In genomic region chr1:9892563-9893528, GRCh38 we compare ENCODE assay signal across 9 cellular contexts. TPM values are rescaled to one million over a fixed set of nuclear protein-coding genes. Genes with fewer than 3 reads are reported as not detected.
DNase-seq lines count a peak whose midpoint lies in the region; ATAC-seq and TF ChIP-seq lines count a peak whose summit lies in the region.
"Had no signal": no experiment of that assay in that cellular context is flagged by ENCODE, and none has a peak within 500 bp of the region (broad histone marks: within the 10 kb centered on the region; RNA-seq: fewer than 3 reads in every experiment).

No MANE protein-coding gene starts in this region.

- intact Hi-C loops in heart right ventricle (cut with DNase I) (no loop called here), OCI-LY7 (cut with micrococcal nuclease; ENCODE audit: unreplicated experiment) (no loop called here)

- POLR2A ChIA-PET in OCI-LY7 (lab: Charles Lee) = no interaction called here

- H3K79me2 ChIP-seq in smooth muscle cell (ENCODE audit: low read depth) (peaks cover 8% of the 10 kb centered on the region), OCI-LY7 (ENCODE audit: insufficient read depth, low read depth, low read length) (no peaks in the 10 kb centered on the region)

- DNase-seq in HT1080 (ENCODE audit: low read depth) = peak; percentile 96
- peak; percentile 79 for DNase-seq in SW480 (ENCODE audit: low spot score)
- DNase-seq in heart right ventricle = peak in 1 of 2 donors; percentile 49
- DNase-seq in smooth muscle cell (lab: John Stamatoyannopoulos, UW; ENCODE audit: unreplicated experiment) = no peak
- DNase-seq in OCI-LY7 (ENCODE audit: low spot score) = no peak
- DNase-seq in activated naive CD4-positive, alpha-beta T cell treated with anti-CD3 and anti-CD28 coated beads, Interleukin-2, amount 10 ng/mL, durations not matched to agents 7 days and 5 days = no peak

- no peaks in the 10 kb centered on the region for H3K9me3 Mint-ChIP-seq in activated naive CD4-positive, alpha-beta T cell treated with anti-CD3 and anti-CD28 coated beads, Interleukin-2, amount 10 ng/mL, durations not matched to agents 7 days and 5 days
- H3K9me3 Mint-ChIP-seq: T-cell had no signal

- peak overlapping the region in 3 of 10 donors; percentile 3 to 8 (median 3) for H3K4me3 ChIP-seq in heart right ventricle
- H3K4me3 ChIP-seq in smooth muscle cell = no peak overlapping the region
- no peak overlapping the region for H3K4me3 ChIP-seq in OCI-LY7 (ENCODE audit: low read depth, low read length, poor library complexity, severe bottlenecking)

- H3K36me3 ChIP-seq in heart right ventricle (no peaks in the 10 kb centered on the region), smooth muscle cell (ENCODE audit: low read depth) (no peaks in the 10 kb centered on the region), OCI-LY7 (ENCODE audit: insufficient read depth, low read length) (no peaks in the 10 kb centered on the region)

- no peaks in the 10 kb centered on the region for H3K36me3 Mint-ChIP-seq in activated naive CD4-positive, alpha-beta T cell treated with anti-CD3 and anti-CD28 coated beads, Interleukin-2, amount 10 ng/mL, durations not matched to agents 7 days and 5 days
- H3K36me3 Mint-ChIP-seq: T-cell had no signal

- H3K9me3 ChIP-seq in heart right ventricle (no peaks in the 10 kb centered on the region), smooth muscle cell (replicated peaks; ENCODE audit: low read depth) (no peaks in the 10 kb centered on the region), OCI-LY7 (ENCODE audit: low read length) (no peaks in the 10 kb centered on the region)

- no peak overlapping the region for H3K4me3 Mint-ChIP-seq in activated naive CD4-positive, alpha-beta T cell treated with anti-CD3 and anti-CD28 coated beads, Interleukin-2, amount 10 ng/mL, durations not matched to agents 7 days and 5 days
- H3K4me3 Mint-ChIP-seq: T-cell had no signal

- H3K27ac Mint-ChIP-seq in activated naive CD4-positive, alpha-beta T cell treated with anti-CD3 and anti-CD28 coated beads, Interleukin-2, amount 10 ng/mL, durations not matched to agents 7 days and 5 days = no peak overlapping the region

- peaks cover 16% of the 10 kb centered on the region for H3F3A ChIP-seq in smooth muscle cell (ENCODE audit: low read depth)

- BruUV-seq in OCI-LY7 (replicated peaks; lab: Mats Ljungman, UMichigan) = no TSS peak

- H3K27me3 Mint-ChIP-seq in activated naive CD4-positive, alpha-beta T cell treated with anti-CD3 and anti-CD28 coated beads, Interleukin-2, amount 10 ng/mL, durations not matched to agents 7 days and 5 days = no peaks in the 10 kb centered on the region
- H3K27me3 Mint-ChIP-seq: T-cell had no signal

- H3K27ac ChIP-seq in heart right ventricle (peak overlapping the region; percentile 66 to 89 (median 80)), smooth muscle cell (ENCODE audit: low read depth) (peak overlapping the region; percentile 92), OCI-LY7 (ENCODE audit: low read depth, low read length, poor library complexity, severe bottlenecking) (no peak overlapping the region)

- H3K9ac ChIP-seq in smooth muscle cell (ENCODE audit: low read depth) = peak overlapping the region; percentile 56

- WGBS in heart right ventricle, 2 donors = 57 to 68% methylated on average over 14 of the region's 14 CpGs
- WGBS in smooth muscle cell (ENCODE audit: low lambda C conversion rate) = 60% methylated on average over 14 of the region's 14 CpGs

- H3K4me1 Mint-ChIP-seq in activated naive CD4-positive, alpha-beta T cell treated with anti-CD3 and anti-CD28 coated beads, Interleukin-2, amount 10 ng/mL, durations not matched to agents 7 days and 5 days = peaks cover 16% of the 10 kb centered on the region

- H3K4me1 ChIP-seq in heart right ventricle = peaks cover 21 to 87% (median 67%) of the 10 kb centered on the region in 9 donors
- H3K4me1 ChIP-seq in smooth muscle cell (ENCODE audit: low read depth) = peaks cover 43% of the 10 kb centered on the region
- peaks cover 29% of the 10 kb centered on the region for H3K4me1 ChIP-seq in OCI-LY7 (ENCODE audit: insufficient read depth, low read length, poor library complexity, severe bottlenecking)

- H3K4me2 ChIP-seq in smooth muscle cell (peak overlapping the region; percentile 52), OCI-LY7 (ENCODE audit: low read length) (no peak overlapping the region)

- ATAC-seq in heart right ventricle (peak; percentile 50 to 83 (median 70)), HG02938 (IDR thresholded peaks at IDR 0.05; ENCODE audit: unreplicated experiment) (no peak), HG03097 (IDR thresholded peaks at IDR 0.05; ENCODE audit: low FRiP score, unreplicated experiment) (no peak)
- ATAC-seq: T-cell had no signal

- H3K27me3 ChIP-seq in heart right ventricle (no peaks in the 10 kb centered on the region), smooth muscle cell (ENCODE audit: low read depth) (no peaks in the 10 kb centered on the region)

- no peak for TF ChIP-seq CTCF in heart right ventricle (IDR thresholded peaks at IDR 0.05)
- no peak for TF ChIP-seq CTCF in smooth muscle cell (IDR thresholded peaks at IDR 0.05; ENCODE audit: borderline replicate concordance, insufficient read depth, poor library complexity, severe bottlenecking)
- no peak for TF ChIP-seq CTCF in OCI-LY7 (conservative IDR thresholded peaks at IDR 0.05; ENCODE audit: low read length)

- H3K9me2 ChIP-seq in OCI-LY7 (ENCODE audit: insufficient read depth, low read length) = no peaks in the 10 kb centered on the region

- H2AFZ ChIP-seq in smooth muscle cell (ENCODE audit: low read depth) (no peak overlapping the region), OCI-LY7 (ENCODE audit: low read length) (no peak overlapping the region)

- CTCF ChIA-PET in OCI-LY7 (lab: Charles Lee; ENCODE audit: unreplicated experiment) = interaction anchor here (0.5 kb wide), 1 partner anchor 58 kb away, joined by 4 read pairs; no protein-coding TSS in a partner anchor
- CTCF ChIA-PET in activated naive CD4-positive, alpha-beta T cell treated with anti-CD3 and anti-CD28 coated beads, Interleukin-2, amount 10 ng/mL, durations not matched to agents 7 days and 5 days (lab: Charles Lee) = interaction anchor here (1.1 kb wide), 1 partner anchor 11 kb away, joined by 3 read pairs; no protein-coding TSS in a partner anchor

- H4K20me1 ChIP-seq in smooth muscle cell (ENCODE audit: low read depth) = no peaks in the 10 kb centered on the region
- no peaks in the 10 kb centered on the region for H4K20me1 ChIP-seq in OCI-LY7 (ENCODE audit: insufficient read depth, low read length)

RNA-seq across cellular contexts. Expression of gene CTNNBIP1, which starts 17.2 kb away (rescaled TPM):
- total RNA-seq in HT1080 (2014; rRNA removed; shearing (Covaris generic)) = 32.2 and 33.3 TPM in 2 replicates
- polyA plus RNA-seq in HT1080 (2015; cell fraction: cytosol; rRNA removed) = 18.1 and 21.1 TPM in 2 replicates
- polyA plus RNA-seq in HT1080 (2015; cell fraction: nucleus; rRNA removed) = 7.4 and 8.7 TPM in 2 replicates
- 10 to 100 TPM; 26.5 to 69.4 (median 37.3) TPM for total RNA-seq in heart right ventricle
- 10 to 100 TPM; 26.6 to 43.5 TPM for polyA plus RNA-seq in heart right ventricle
- total RNA-seq in smooth muscle cell = 27.7 and 30.6 TPM in 2 replicates
- 52.4 and 55.1 TPM in 2 replicates for polyA plus RNA-seq in smooth muscle cell
- 9.6 and 14.7 TPM in 2 replicates for total RNA-seq in OCI-LY7 (2014; rRNA removed; shearing (Covaris generic))
- 17.4 and 21.3 TPM in 2 replicates for total RNA-seq in OCI-LY7 (2022)

RNA-seq across cellular contexts. Expression of gene LZIC, which starts 50.3 kb away (rescaled TPM):
- 22.4 and 24.2 TPM in 2 replicates for total RNA-seq in HT1080 (2014; rRNA removed; shearing (Covaris generic))
- 30.8 and 38.1 TPM in 2 replicates for polyA plus RNA-seq in HT1080 (2015; cell fraction: cytosol; rRNA removed)
- polyA plus RNA-seq in HT1080 (2015; cell fraction: nucleus; rRNA removed) = 14.2 and 17.9 TPM in 2 replicates
- 10 to 100 TPM; 27.7 to 38.0 (median 34.2) TPM for total RNA-seq in heart right ventricle
- 10 to 100 TPM; 13.4 to 20.6 TPM for polyA plus RNA-seq in heart right ventricle
- 42.3 and 47.5 TPM in 2 replicates for total RNA-seq in smooth muscle cell
- 21.9 and 36.4 TPM in 2 replicates for polyA plus RNA-seq in smooth muscle cell
- 19.1 and 29.3 TPM in 2 replicates for total RNA-seq in OCI-LY7 (2014; rRNA removed; shearing (Covaris generic))
- 28.1 and 31.4 TPM in 2 replicates for total RNA-seq in OCI-LY7 (2022)

RNA-seq across cellular contexts. Expression of gene NMNAT1, which starts 50.4 kb away (rescaled TPM):
- 5.2 and 7.1 TPM in 2 replicates for total RNA-seq in HT1080 (2014; rRNA removed; shearing (Covaris generic))
- polyA plus RNA-seq in HT1080 (2015; cell fraction: cytosol; rRNA removed) = 3.2 and 5.3 TPM in 2 replicates
- polyA plus RNA-seq in HT1080 (2015; cell fraction: nucleus; rRNA removed) = 2.8 and 4.4 TPM in 2 replicates
- total RNA-seq in heart right ventricle (10 to 100 TPM; 14.2 to 23.7 (median 20.3) TPM), smooth muscle cell (6.4 and 7.4 TPM in 2 replicates), OCI-LY7 (2022) (6.5 and 7.0 TPM in 2 replicates)
- polyA plus RNA-seq in heart right ventricle (10 to 100 TPM in 1 of 2 donors, 1 to 10 TPM in 1; 9.6 to 14.3 TPM), smooth muscle cell (9.6 and 9.8 TPM in 2 replicates)
- total RNA-seq in OCI-LY7 (2014; rRNA removed; shearing (Covaris generic)) = 3.8 and 5.4 TPM in 2 replicates

Comparison
In these comparisons a context has a peak if more than half of its experiments do, and no peak if none do; other contexts are left out.
1. DNase-seq: peak in HT1080 (single experiment) and SW480 (single experiment); none in smooth muscle cell (single experiment), OCI-LY7 (single experiment) and activated naive CD4-positive, alpha-beta T cell treated with anti-CD3 and anti-CD28 coated beads, Interleukin-2, amount 10 ng/mL, durations not matched to agents 7 days and 5 days (single experiment).
2. ATAC-seq: peak in heart right ventricle (8 of 8); none in HG02938 (single experiment) and HG03097 (single experiment).